8 cellular contexts compared by ENCODE assay signal in the genomic region with DNA sequence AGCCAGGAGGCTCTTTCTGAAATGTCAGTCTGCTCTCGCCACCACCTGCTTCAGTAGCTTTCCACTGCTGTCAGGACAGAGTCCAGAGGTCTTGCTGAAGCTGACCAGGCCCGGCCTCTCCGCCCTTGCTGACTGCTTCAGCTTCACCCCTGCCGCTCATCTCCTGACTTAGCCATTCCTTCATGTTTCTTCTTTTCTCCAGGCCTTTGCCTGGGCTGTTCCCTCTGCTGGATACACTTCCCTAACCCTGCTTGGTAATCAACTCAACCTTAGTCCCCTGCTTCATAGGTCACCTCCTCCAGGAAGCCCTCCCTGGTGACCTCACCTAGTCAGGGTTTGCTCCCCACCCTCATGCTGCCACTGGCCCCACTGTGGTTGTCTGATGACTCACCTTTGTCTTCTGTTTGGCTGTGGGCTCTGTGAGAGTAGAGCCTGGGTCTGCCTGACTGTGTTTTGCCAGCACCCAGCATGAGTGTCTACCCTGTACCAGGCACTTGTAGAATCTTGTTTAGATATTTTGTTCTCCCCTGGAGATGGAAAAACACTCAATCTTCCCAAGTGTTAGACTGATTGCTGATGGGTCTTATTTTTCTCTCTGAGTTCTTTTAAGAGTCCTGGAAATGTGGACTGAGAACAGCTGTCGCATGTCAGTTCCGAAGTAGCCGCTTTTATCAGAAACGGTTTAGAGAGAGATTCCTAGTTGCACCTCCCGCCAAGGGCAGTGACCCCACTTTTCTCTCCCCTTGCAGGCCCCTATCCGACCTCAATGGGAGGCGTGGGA.
A peak's percentile ranks its signal among the peaks of the same experiment; 100 is the strongest.
DNase-seq lines count a peak whose midpoint lies in the region; ATAC-seq lines count a peak whose summit lies in the region.

No MANE protein-coding gene starts in this region.

- H3K14ac ChIP-seq in trophoblast cell (ENCODE audit: low read length) = no peak overlapping the region

- no peaks in the 10 kb centered on the region for H3K9me3 Mint-ChIP-seq in effector memory CD8-positive, alpha-beta T cell

- whole genome bisulfite sequencing in trophoblast cell (ENCODE audit: extremely low coverage, insufficient coverage, insufficient read length) = no CpG with 5 or more reads among the region's 11 CpGs

- H3K27me3 Mint-ChIP-seq in effector memory CD8-positive, alpha-beta T cell = no peaks in the 10 kb centered on the region

- ATAC-seq in GM18498 (IDR thresholded peaks at IDR 0.05; ENCODE audit: unreplicated experiment) = peak; percentile 52
- ATAC-seq in effector memory CD8-positive, alpha-beta T cell (replicated peaks) = peak; percentile 48
- ATAC-seq in GM19467 (IDR thresholded peaks at IDR 0.05; ENCODE audit: unreplicated experiment) = no peak

- no peak overlapping the region for H3K27ac ChIP-seq in trophoblast cell (ENCODE audit: low read depth, low read length)
- no peak overlapping the region for H3K27ac ChIP-seq in Karpas-422 (ENCODE audit: low read length)

- H4K91ac ChIP-seq in trophoblast cell (ENCODE audit: low read depth, low read length) = no peak overlapping the region

- peaks cover 22% of the 10 kb centered on the region for H4K20me1 ChIP-seq in Karpas-422 (ENCODE audit: insufficient read depth, low read depth, low read length)

- H3K79me2 ChIP-seq in trophoblast cell (ENCODE audit: control insufficient read depth, insufficient read depth, low read length, poor library complexity) (no peaks in the 10 kb centered on the region), Karpas-422 (ENCODE audit: low read length) (no peaks in the 10 kb centered on the region)

- peak overlapping the region; percentile 50 to 67 for H3K27ac Mint-ChIP-seq in effector memory CD8-positive, alpha-beta T cell

- H3K4me1 ChIP-seq in trophoblast cell (ENCODE audit: control insufficient read depth in 1 of 2, insufficient read depth in 2 of 2, low read length in 2 of 2) = peaks cover 3 to 8% of the 10 kb centered on the region in 2 experiments
- H3K4me1 ChIP-seq in Karpas-422 (ENCODE audit: low read length) = no peaks in the 10 kb centered on the region

- H3K9me2 ChIP-seq in Karpas-422 (replicated peaks; ENCODE audit: insufficient read depth, low read length) = no peaks in the 10 kb centered on the region

- H3K4me1 Mint-ChIP-seq in effector memory CD8-positive, alpha-beta T cell (ENCODE audit: low read depth in 2 of 2) = peaks cover 27 to 32% of the 10 kb centered on the region in 2 donors

- no peaks in the 10 kb centered on the region for H3K27me3 ChIP-seq in trophoblast cell (ENCODE audit: insufficient read depth, low read length)
- no peaks in the 10 kb centered on the region for H3K27me3 ChIP-seq in Karpas-422 (ENCODE audit: low read length)

- H3K9me3 ChIP-seq in trophoblast cell (ENCODE audit: insufficient read depth, low read depth, low read length) (peaks cover 2% of the 10 kb centered on the region), Karpas-422 (ENCODE audit: low read length) (no peaks in the 10 kb centered on the region)

- H3K4me2 ChIP-seq in trophoblast cell (ENCODE audit: low read length) (no peak overlapping the region), Karpas-422 (ENCODE audit: low read depth, low read length, poor library complexity, severe bottlenecking) (no peak overlapping the region)

- no peak overlapping the region for H4K8ac ChIP-seq in trophoblast cell (ENCODE audit: low read depth, low read length)

- H2AK5ac ChIP-seq in trophoblast cell (ENCODE audit: low read length) = no peak overlapping the region

- H3K4me3 ChIP-seq in trophoblast cell (ENCODE audit: low read depth, low read length) (no peak overlapping the region), Karpas-422 (ENCODE audit: low read length) (no peak overlapping the region)

- H2BK120ac ChIP-seq in trophoblast cell (ENCODE audit: insufficient read depth, low read length, poor library complexity) = no peak overlapping the region

- no peak overlapping the region for H2BK5ac ChIP-seq in trophoblast cell (ENCODE audit: low read depth, low read length, poor library complexity)

- no peaks in the 10 kb centered on the region for H3K79me1 ChIP-seq in trophoblast cell (ENCODE audit: low read length)

- no peak overlapping the region for H3K4me3 Mint-ChIP-seq in effector memory CD8-positive, alpha-beta T cell

- no peak overlapping the region for H4K12ac ChIP-seq in trophoblast cell (ENCODE audit: low read depth, low read length)

- H3K23ac ChIP-seq in trophoblast cell (ENCODE audit: low read length) = no peak overlapping the region

- no peaks in the 10 kb centered on the region for H3K36me3 ChIP-seq in trophoblast cell (ENCODE audit: control insufficient read depth in 1 of 2, insufficient read depth in 2 of 2, low read length in 2 of 2)
- H3K36me3 ChIP-seq in Karpas-422 (ENCODE audit: insufficient read depth, low read length) = no peaks in the 10 kb centered on the region

- H3K36me3 Mint-ChIP-seq in effector memory CD8-positive, alpha-beta T cell (ENCODE audit: insufficient read depth) = peaks cover 3% of the 10 kb centered on the region

- DNase-seq in activated CD4-positive, alpha-beta T cell treated with anti-CD3 and anti-CD28 coated beads for 48 hours = peak; percentile 70
- no peak for DNase-seq in effector memory CD8-positive, alpha-beta T cell
- DNase-seq in trophoblast cell (peak; percentile 30 to 60), COLO668 (lab: John Stamatoyannopoulos, UW; ENCODE audit: unreplicated experiment) (no peak), NOMO-1 treated with dmso at 0.1 percent for 144 hours (lab: John Stamatoyannopoulos, UW; ENCODE audit: unreplicated experiment) (no peak), Karpas-422 (no peak)

- H3K4ac ChIP-seq in trophoblast cell (ENCODE audit: low read depth, low read length) = no peak overlapping the region

- H2AFZ ChIP-seq in trophoblast cell (ENCODE audit: insufficient read depth, low read length, poor library complexity) = no peak overlapping the region
- H2AFZ ChIP-seq in Karpas-422 (ENCODE audit: low read length) = no peak overlapping the region

- H3K18ac ChIP-seq in trophoblast cell (ENCODE audit: low read length) = no peak overlapping the region

- H3K9ac ChIP-seq in trophoblast cell (ENCODE audit: low read length) (no peak overlapping the region), Karpas-422 (ENCODE audit: low read length) (no peak overlapping the region)

- H2BK12ac ChIP-seq in trophoblast cell (ENCODE audit: low read length) = no peak overlapping the region

Comparison
In these comparisons a context has a peak if more than half of its experiments do, and no peak if none do; other contexts are left out.
1. DNase-seq: peak in activated CD4-positive, alpha-beta T cell treated with anti-CD3 and anti-CD28 coated beads for 48 hours (single experiment) and trophoblast cell (2 of 2); none in effector memory CD8-positive, alpha-beta T cell (0 of 3), COLO668 (single experiment), NOMO-1 treated with dmso at 0.1 percent for 144 hours (single experiment) and Karpas-422 (single experiment).